ENCODE assay signal across 11 cellular contexts in the genomic region with DNA sequence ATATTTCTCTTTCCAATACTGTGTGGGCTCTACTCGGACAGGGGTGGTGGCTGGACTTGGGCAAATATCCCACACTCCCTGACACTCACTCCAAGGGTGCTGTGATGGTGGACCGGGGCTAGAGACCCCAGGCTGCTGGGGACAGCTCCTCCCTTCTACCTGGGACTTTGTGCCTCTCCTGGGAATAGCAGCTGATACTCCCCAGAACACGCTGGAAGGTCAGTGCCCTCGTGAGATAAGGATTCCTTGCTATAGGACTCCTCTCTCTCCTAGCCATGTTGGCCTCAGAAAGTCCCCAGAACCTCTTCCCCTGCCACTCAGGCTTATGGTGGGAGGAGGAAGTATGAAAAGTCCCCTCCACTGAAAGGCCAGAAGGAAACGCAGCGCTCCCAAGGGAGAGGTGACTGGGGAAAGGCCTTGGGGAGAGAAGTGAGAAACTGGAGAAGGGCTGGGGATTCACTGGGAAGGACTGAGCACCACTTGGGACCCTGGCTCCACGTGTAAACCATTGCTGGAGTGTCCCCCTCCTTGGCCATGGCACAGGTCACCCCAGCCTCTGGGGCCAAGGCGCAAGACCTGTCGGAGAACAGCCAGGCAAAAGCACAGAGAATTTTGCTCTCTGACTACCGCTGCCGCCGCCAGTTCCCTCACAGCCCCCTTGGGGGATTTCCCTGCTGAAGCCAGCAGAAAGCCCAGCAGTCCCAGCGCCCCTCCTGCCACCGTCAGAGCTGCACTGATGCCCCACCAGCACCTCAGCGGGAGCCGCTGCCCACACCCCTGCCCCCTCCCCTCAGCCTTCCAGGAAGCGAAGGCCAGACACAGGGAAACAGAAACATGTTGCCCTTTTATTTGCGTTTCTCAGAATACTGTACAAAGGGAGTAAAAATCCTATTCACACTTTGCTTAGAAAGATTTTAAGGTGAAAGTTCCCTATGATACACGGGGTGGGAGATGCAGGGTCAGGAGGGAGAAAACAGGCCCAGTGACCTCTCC. TPM values are rescaled to one million over a fixed set of nuclear protein-coding genes. Genes with fewer than 3 reads are reported as not detected.
DNase-seq lines count a peak whose midpoint lies in the region; ATAC-seq and TF ChIP-seq lines count a peak whose summit lies in the region.
"Had no signal": no experiment of that assay in that cellular context is flagged by ENCODE, and none has a peak within 500 bp of the region (broad histone marks: within the 10 kb centered on the region; RNA-seq: fewer than 3 reads in every experiment).

No MANE protein-coding gene starts in this region.

- TF ChIP-seq CTCF in esophagus squamous epithelium (IDR thresholded peaks at IDR 0.05), result no peak

- peaks cover 72% of the 10 kb centered on the region for H3K4me1 Mint-ChIP-seq in activated T-cell treated with anti-CD3 and anti-CD28 coated beads, Interleukin-2, amount 50 U/mL, for 4 hours (ENCODE audit: low read depth)
- H3K4me1 Mint-ChIP-seq in naive thymus-derived CD8-positive, alpha-beta T cell, result peaks cover 53 to 85% (median 81%) of the 10 kb centered on the region in 4 donors

- no peak overlapping the region for H3K4me3 ChIP-seq in thymus (ENCODE audit: low read length)
- no peak overlapping the region for H3K4me3 ChIP-seq in esophagus squamous epithelium
- H3K4me3 ChIP-seq: gastrocnemius medialis had no signal

- peaks cover 20% of the 10 kb centered on the region for H3K4me1 ChIP-seq in thymus (ENCODE audit: control insufficient read depth, insufficient read depth, low read length)
- H3K4me1 ChIP-seq in esophagus squamous epithelium, result peaks cover 2 to 36% (median 20%) of the 10 kb centered on the region in 3 donors

- no peaks in the 10 kb centered on the region for H3K27me3 ChIP-seq in thymus (ENCODE audit: control insufficient read depth, insufficient read depth)
- H3K27me3 ChIP-seq in esophagus squamous epithelium, result no peaks in the 10 kb centered on the region
- H3K27me3 ChIP-seq: brain microvascular endothelial cell, gastrocnemius medialis had no signal

- H3K4me3 Mint-ChIP-seq in activated T-cell treated with anti-CD3 and anti-CD28 coated beads, Interleukin-2, amount 50 U/mL, for 4 hours, result peak overlapping the region; percentile 50
- H3K4me3 Mint-ChIP-seq in naive thymus-derived CD8-positive, alpha-beta T cell, result peak overlapping the region; percentile 33 to 92 (median 69)

- H3K36me3 Mint-ChIP-seq in activated T-cell treated with anti-CD3 and anti-CD28 coated beads, Interleukin-2, amount 50 U/mL, for 4 hours (ENCODE audit: insufficient read depth), result peaks cover 30% of the 10 kb centered on the region
- H3K36me3 Mint-ChIP-seq in naive thymus-derived CD8-positive, alpha-beta T cell, result peaks cover 0 to 74% (median 27%) of the 10 kb centered on the region in 3 donors

- H3K36me3 ChIP-seq in thymus (ENCODE audit: control insufficient read depth, insufficient read depth), result peaks cover 70% of the 10 kb centered on the region
- H3K36me3 ChIP-seq in esophagus squamous epithelium, result peaks cover 15 to 59% (median 24%) of the 10 kb centered on the region in 3 donors

- peak; percentile 65 for DNase-seq in activated naive CD4-positive, alpha-beta T cell treated with Interleukin-2 at 50 U/mL for 16 hours
- DNase-seq in activated naive CD4-positive, alpha-beta T cell (lab: John Stamatoyannopoulos, UW), result no peak
- DNase-seq in activated T-cell treated with anti-CD3 and anti-CD28 coated beads, Interleukin-2, amount 50 U/mL, for 4 hours, result peak; percentile 54
- peak in 8 of 10 donors; percentile 45 to 65 (median 55) for DNase-seq in naive thymus-derived CD8-positive, alpha-beta T cell
- DNase-seq in NCI-H1105 (lab: John Stamatoyannopoulos, UW), result no peak
- no peak for DNase-seq in cerebellar nuclear complex (lab: John Stamatoyannopoulos, UW)
- DNase-seq in esophagus squamous epithelium (lab: John Stamatoyannopoulos, UW), result no peak
- DNase-seq: brain microvascular endothelial cell, gastrocnemius medialis had no signal

- peak overlapping the region; percentile 84 to 98 (median 94) for H3K27ac Mint-ChIP-seq in naive thymus-derived CD8-positive, alpha-beta T cell

- H3K27ac ChIP-seq in thymus (ENCODE audit: low read depth), result peak overlapping the region; percentile 61
- peak overlapping the region in 1 of 4 donors; percentile 25 for H3K27ac ChIP-seq in esophagus squamous epithelium
- H3K27ac ChIP-seq: brain microvascular endothelial cell, gastrocnemius medialis had no signal

- intact Hi-C loops in esophagus squamous epithelium (cut with DNase I), result no loop called here

- H3K9me3 ChIP-seq in thymus (ENCODE audit: control insufficient read depth) (no peaks in the 10 kb centered on the region), esophagus squamous epithelium (no peaks in the 10 kb centered on the region)
- H3K9me3 ChIP-seq: gastrocnemius medialis had no signal

- ATAC-seq in activated T-cell treated with anti-CD3 and anti-CD28 coated beads, Interleukin-2, amount 50 U/mL, for 4 hours, result peak; percentile 69 to 78
- ATAC-seq in naive thymus-derived CD8-positive, alpha-beta T cell, result peak; percentile 58 to 84
- ATAC-seq: gastrocnemius medialis had no signal

- no peaks in the 10 kb centered on the region for H3K27me3 Mint-ChIP-seq in activated T-cell treated with anti-CD3 and anti-CD28 coated beads, Interleukin-2, amount 50 U/mL, for 4 hours (ENCODE audit: low read depth)
- no peaks in the 10 kb centered on the region for H3K27me3 Mint-ChIP-seq in naive thymus-derived CD8-positive, alpha-beta T cell

- no peaks in the 10 kb centered on the region for H3K9me3 Mint-ChIP-seq in activated T-cell treated with anti-CD3 and anti-CD28 coated beads, Interleukin-2, amount 50 U/mL, for 4 hours
- no peaks in the 10 kb centered on the region for H3K9me3 Mint-ChIP-seq in naive thymus-derived CD8-positive, alpha-beta T cell

- POLR2A ChIA-PET in naive thymus-derived CD8-positive, alpha-beta T cell (lab: Charles Lee), result interaction anchor here (0.7 to 1.4 kb wide), 2 partner anchors 33 to 36 kb away, joined by 3 to 4 read pairs; no protein-coding TSS in a partner anchor

- WGBS in thymus, result 81% methylated on average over 19 of the region's 19 CpGs
- 62 to 83% methylated on average over 4 to 14 of the region's 19 CpGs for WGBS in esophagus squamous epithelium, 2 donors

- no peak for TF ChIP-seq POLR2A in esophagus squamous epithelium (IDR thresholded peaks at IDR 0.05)

RNA-seq across cellular contexts. Expression of gene GSDMB, which starts 2.1 kb away (rescaled TPM):
- 1 to 10 TPM; 4.1 to 5.1 (median 4.7) TPM for total RNA-seq in activated T-cell treated with anti-CD3 and anti-CD28 coated beads, Interleukin-2, amount 50 U/mL, for 4 hours
- 10 to 100 TPM; 82.2 to 83.3 TPM for total RNA-seq in naive thymus-derived CD8-positive, alpha-beta T cell
- 1 to 10 TPM in 1 of 3 donors, under 1 TPM in 2; 0.55 to 1.2 (median 0.58) TPM for polyA plus RNA-seq in naive thymus-derived CD8-positive, alpha-beta T cell
- polyA plus RNA-seq in thymus, result 122 TPM
- 1 to 10 TPM in 3 of 4 donors, under 1 TPM in 1; 0.67 to 4.2 (median 1.4) TPM for total RNA-seq in esophagus squamous epithelium

RNA-seq across cellular contexts. Expression of gene ORMDL3, which starts 6.9 kb away (rescaled TPM):
- 10 to 100 TPM; 48.9 to 71.0 (median 52.1) TPM for total RNA-seq in activated T-cell treated with anti-CD3 and anti-CD28 coated beads, Interleukin-2, amount 50 U/mL, for 4 hours
- 100 to 1,000 TPM; 178 to 192 TPM for total RNA-seq in naive thymus-derived CD8-positive, alpha-beta T cell
- polyA plus RNA-seq in naive thymus-derived CD8-positive, alpha-beta T cell, result 100 to 1,000 TPM; 100 to 335 (median 249) TPM
- 67.6 TPM for polyA plus RNA-seq in thymus
- total RNA-seq in esophagus squamous epithelium, result 10 to 100 TPM; 13.6 to 35.2 (median 31.2) TPM

RNA-seq across cellular contexts. Expression of gene LRRC3C, which starts 7.0 kb away (rescaled TPM):
- not detected for total RNA-seq in activated T-cell treated with anti-CD3 and anti-CD28 coated beads, Interleukin-2, amount 50 U/mL, for 4 hours
- under 1 TPM in 1 of 2 experiments, not detected in 1; 0.44 TPM for total RNA-seq in naive thymus-derived CD8-positive, alpha-beta T cell
- polyA plus RNA-seq in naive thymus-derived CD8-positive, alpha-beta T cell, result not detected
- polyA plus RNA-seq in thymus, result 0.05 TPM
- not detected for total RNA-seq in esophagus squamous epithelium
- total RNA-seq: A673, gastrocnemius medialis had no signal

RNA-seq across cellular contexts. Expression of gene GSDMA, which starts 42.3 kb away (rescaled TPM):
- total RNA-seq in activated T-cell treated with anti-CD3 and anti-CD28 coated beads, Interleukin-2, amount 50 U/mL, for 4 hours, result 1 to 10 TPM in 1 of 3 donors, under 1 TPM in 2; 0.32 to 1.6 (median 0.41) TPM
- not detected for total RNA-seq in naive thymus-derived CD8-positive, alpha-beta T cell
- polyA plus RNA-seq in naive thymus-derived CD8-positive, alpha-beta T cell, result under 1 TPM; 0.16 to 0.65 (median 0.50) TPM
- polyA plus RNA-seq in thymus, result 1.7 TPM
- 1 to 10 TPM; 1.1 to 3.0 (median 1.8) TPM for total RNA-seq in esophagus squamous epithelium
- total RNA-seq: A673 had no signal

RNA-seq across cellular contexts. Expression of gene ZPBP2, which starts 52.5 kb away (rescaled TPM):
- under 1 TPM in 2 of 3 donors, not detected in 1; 0.16 to 0.28 TPM for total RNA-seq in activated T-cell treated with anti-CD3 and anti-CD28 coated beads, Interleukin-2, amount 50 U/mL, for 4 hours
- under 1 TPM; 0.38 to 0.49 TPM for total RNA-seq in naive thymus-derived CD8-positive, alpha-beta T cell
- polyA plus RNA-seq in naive thymus-derived CD8-positive, alpha-beta T cell, result not detected
- polyA plus RNA-seq in thymus, result 0.11 TPM
- not detected for total RNA-seq in esophagus squamous epithelium
- total RNA-seq: A673, gastrocnemius medialis had no signal

Comparison
In these comparisons a context has a peak if more than half of its experiments do, and no peak if none do; other contexts are left out.
1. DNase-seq: peak in activated naive CD4-positive, alpha-beta T cell treated with Interleukin-2 at 50 U/mL for 16 hours (single experiment), activated T-cell treated with anti-CD3 and anti-CD28 coated beads, Interleukin-2, amount 50 U/mL, for 4 hours (single experiment) and naive thymus-derived CD8-positive, alpha-beta T cell (8 of 10); none in activated naive CD4-positive, alpha-beta T cell (0 of 4), NCI-H1105 (single experiment), cerebellar nuclear complex (0 of 2) and esophagus squamous epithelium (single experiment).
2. RNA of gene GSDMB, which starts 2.1 kb away (total RNA-seq): 82.2 to 83.3 TPM in naive thymus-derived CD8-positive, alpha-beta T cell; 4.1 to 5.1 TPM in activated T-cell treated with anti-CD3 and anti-CD28 coated beads, Interleukin-2, amount 50 U/mL, for 4 hours and 0.67 to 4.2 TPM in esophagus squamous epithelium; every median in the first group is over 10 times any median in the second.